Comparison of ENCODE assay signal across 8 cellular contexts in genomic region chr18:48409591-48410094, GRCh38. TPM values are rescaled to one million over a fixed set of nuclear protein-coding genes. Genes with fewer than 3 reads are reported as not detected.
DNase-seq lines count a peak whose midpoint lies in the region; ATAC-seq and TF ChIP-seq lines count a peak whose summit lies in the region.

No MANE protein-coding gene starts in this region.

- CTCF ChIA-PET in activated naive CD4-positive, alpha-beta T cell treated with anti-CD3 and anti-CD28 coated beads, Interleukin-2, amount 10 ng/mL, durations not matched to agents 7 days and 5 days (lab: Charles Lee) = no interaction called here

- peak; percentile 26 for DNase-seq in T-helper 2 cell treated with Interferon-gamma antibody and Interleukin-4, amounts not matched to agents 5 μg/mL and 100 μg/mL, for 36 hours (ENCODE audit: low spot score)
- DNase-seq in T-helper 2 cell = no peak
- no peak for DNase-seq in activated naive CD4-positive, alpha-beta T cell treated with anti-CD3 and anti-CD28 coated beads, Interleukin-2, amount 10 ng/mL, durations not matched to agents 7 days and 5 days
- DNase-seq in left ventricle myocardium inferior = peak; percentile 54
- peak; percentile 16 for DNase-seq in progenitor cell of endocrine pancreas (ENCODE audit: low spot score, unreplicated experiment)
- DNase-seq in ureter (ENCODE audit: low spot score) = no peak

- peak overlapping the region; percentile 9; the same call in 1 of the 2 replicates for H3K9ac ChIP-seq in KMS-11

- H3K4me2 ChIP-seq in KMS-11 = peak overlapping the region; percentile 93

- H3K36me3 ChIP-seq in KMS-11 (ENCODE audit: insufficient read depth) (no peaks in the 10 kb centered on the region), left ventricle myocardium inferior (no peaks in the 10 kb centered on the region)

- H3K9me3 Mint-ChIP-seq in T-helper 2 cell treated with Interferon-gamma antibody and Interleukin-4, amounts not matched to agents 5 μg/mL and 100 μg/mL, for 36 hours = no peaks in the 10 kb centered on the region
- H3K9me3 Mint-ChIP-seq in activated naive CD4-positive, alpha-beta T cell treated with anti-CD3 and anti-CD28 coated beads, Interleukin-2, amount 10 ng/mL, durations not matched to agents 7 days and 5 days = no peaks in the 10 kb centered on the region
- H3K9me3 Mint-ChIP-seq in progenitor cell of endocrine pancreas (ENCODE audit: low read depth) = no peaks in the 10 kb centered on the region

- intact Hi-C loops in left ventricle myocardium inferior (cut with micrococcal nuclease) = no loop called here

- H3K79me2 ChIP-seq in KMS-11 (ENCODE audit: insufficient read depth, low read depth) = no peaks in the 10 kb centered on the region

- peaks cover 15% of the 10 kb centered on the region for H3K4me1 ChIP-seq in KMS-11 (ENCODE audit: low read depth, poor library complexity, severe bottlenecking)
- peaks cover 25% of the 10 kb centered on the region for H3K4me1 ChIP-seq in left ventricle myocardium inferior

- H3K27me3 ChIP-seq in KMS-11 (ENCODE audit: insufficient read depth, low read depth) (peaks cover 35% of the 10 kb centered on the region), left ventricle myocardium inferior (ENCODE audit: low read depth) (peaks cover 41% of the 10 kb centered on the region)

- H3K4me3 ChIP-seq in KMS-11 (IDR thresholded peaks at IDR 0.05; ENCODE audit: insufficient read depth, low read depth, low read length) (no peak overlapping the region), left ventricle myocardium inferior (peak overlapping the region; percentile 84)

- H3K27ac ChIP-seq in KMS-11 (no peak overlapping the region), left ventricle myocardium inferior (replicated peaks) (peak overlapping the region; percentile 88)

- H3K36me3 Mint-ChIP-seq in T-helper 2 cell treated with Interferon-gamma antibody and Interleukin-4, amounts not matched to agents 5 μg/mL and 100 μg/mL, for 36 hours (ENCODE audit: low read depth) = no peaks in the 10 kb centered on the region
- no peaks in the 10 kb centered on the region for H3K36me3 Mint-ChIP-seq in activated naive CD4-positive, alpha-beta T cell treated with anti-CD3 and anti-CD28 coated beads, Interleukin-2, amount 10 ng/mL, durations not matched to agents 7 days and 5 days
- no peaks in the 10 kb centered on the region for H3K36me3 Mint-ChIP-seq in progenitor cell of endocrine pancreas (ENCODE audit: insufficient read depth)

- H3K4me3 Mint-ChIP-seq in T-helper 2 cell treated with Interferon-gamma antibody and Interleukin-4, amounts not matched to agents 5 μg/mL and 100 μg/mL, for 36 hours = peak overlapping the region; percentile 50
- H3K4me3 Mint-ChIP-seq in activated naive CD4-positive, alpha-beta T cell treated with anti-CD3 and anti-CD28 coated beads, Interleukin-2, amount 10 ng/mL, durations not matched to agents 7 days and 5 days = peak overlapping the region; percentile 59
- peak overlapping the region; percentile 69 for H3K4me3 Mint-ChIP-seq in progenitor cell of endocrine pancreas (ENCODE audit: low read depth)

- H3K4me1 Mint-ChIP-seq in T-helper 2 cell treated with Interferon-gamma antibody and Interleukin-4, amounts not matched to agents 5 μg/mL and 100 μg/mL, for 36 hours (ENCODE audit: low read depth) = peaks cover 4% of the 10 kb centered on the region
- peaks cover 20% of the 10 kb centered on the region for H3K4me1 Mint-ChIP-seq in activated naive CD4-positive, alpha-beta T cell treated with anti-CD3 and anti-CD28 coated beads, Interleukin-2, amount 10 ng/mL, durations not matched to agents 7 days and 5 days
- H3K4me1 Mint-ChIP-seq in progenitor cell of endocrine pancreas (ENCODE audit: low read depth) = peaks cover 8% of the 10 kb centered on the region

- no peaks in the 10 kb centered on the region for H3K9me3 ChIP-seq in left ventricle myocardium inferior (replicated peaks)

- H3K27me3 Mint-ChIP-seq in T-helper 2 cell treated with Interferon-gamma antibody and Interleukin-4, amounts not matched to agents 5 μg/mL and 100 μg/mL, for 36 hours (ENCODE audit: low read depth) = peaks cover 73% of the 10 kb centered on the region
- peaks cover 90% of the 10 kb centered on the region for H3K27me3 Mint-ChIP-seq in activated naive CD4-positive, alpha-beta T cell treated with anti-CD3 and anti-CD28 coated beads, Interleukin-2, amount 10 ng/mL, durations not matched to agents 7 days and 5 days
- peaks cover 76% of the 10 kb centered on the region for H3K27me3 Mint-ChIP-seq in progenitor cell of endocrine pancreas

- peak overlapping the region; percentile 91 for H2AFZ ChIP-seq in KMS-11 (ENCODE audit: low read depth)

- no peak for ATAC-seq in HG03159 (IDR thresholded peaks at IDR 0.05; ENCODE audit: unreplicated experiment)

- H4K20me1 ChIP-seq in KMS-11 (ENCODE audit: insufficient read depth) = no peaks in the 10 kb centered on the region

- TF ChIP-seq CTCF in KMS-11 (conservative IDR thresholded peaks at IDR 0.05; ENCODE audit: low read depth, low read length) (no peak), left ventricle myocardium inferior (IDR thresholded peaks at IDR 0.05; ENCODE audit: borderline replicate concordance) (no peak), progenitor cell of endocrine pancreas (IDR thresholded peaks at IDR 0.05; ENCODE audit: unreplicated experiment) (peak; percentile 10)

- no peak overlapping the region for H3K27ac Mint-ChIP-seq in T-helper 2 cell treated with Interferon-gamma antibody and Interleukin-4, amounts not matched to agents 5 μg/mL and 100 μg/mL, for 36 hours
- H3K27ac Mint-ChIP-seq in activated naive CD4-positive, alpha-beta T cell treated with anti-CD3 and anti-CD28 coated beads, Interleukin-2, amount 10 ng/mL, durations not matched to agents 7 days and 5 days = no peak overlapping the region
- H3K27ac Mint-ChIP-seq in progenitor cell of endocrine pancreas = no peak overlapping the region

RNA-seq across cellular contexts. Expression of gene ZBTB7C, which starts 0.5 kb away (rescaled TPM):
- 2.7 TPM for total RNA-seq in left ventricle myocardium inferior
- 0.57 and 0.95 TPM in 2 replicates for total RNA-seq in progenitor cell of endocrine pancreas
- 72.1 TPM for total RNA-seq in ureter

Comparison
In these comparisons a context has a peak if more than half of its experiments do, and no peak if none do; other contexts are left out.
1. DNase-seq: peak in T-helper 2 cell treated with Interferon-gamma antibody and Interleukin-4, amounts not matched to agents 5 μg/mL and 100 μg/mL, for 36 hours (single experiment), left ventricle myocardium inferior (single experiment) and progenitor cell of endocrine pancreas (single experiment); none in T-helper 2 cell (0 of 5), activated naive CD4-positive, alpha-beta T cell treated with anti-CD3 and anti-CD28 coated beads, Interleukin-2, amount 10 ng/mL, durations not matched to agents 7 days and 5 days (single experiment) and ureter (single experiment).
2. RNA of gene ZBTB7C, which starts 0.5 kb away (total RNA-seq): 72.1 TPM in ureter (single experiment); 2.7 TPM in left ventricle myocardium inferior (single experiment) and 0.57 to 0.95 TPM in progenitor cell of endocrine pancreas; every median in the first group is over 10 times any median in the second.
3. Peak in every context shown above with its lines, with median percentiles within 50 percentile points of each other: H3K4me3 Mint-ChIP-seq.